In genomic region chrX:153924149-153924861, GRCh38 we compare ENCODE assay signal across 9 cellular contexts. TPM values are rescaled to one million over a fixed set of nuclear protein-coding genes. Genes with fewer than 3 reads are reported as not detected.
DNase-seq lines count a peak whose midpoint lies in the region; ATAC-seq and TF ChIP-seq lines count a peak whose summit lies in the region.
"Had no signal": no experiment of that assay in that cellular context is flagged by ENCODE, and none has a peak within 500 bp of the region (broad histone marks: within the 10 kb centered on the region; RNA-seq: fewer than 3 reads in every experiment).

No MANE protein-coding gene starts in this region.

- no peaks in the 10 kb centered on the region for H3K9me3 ChIP-seq in thoracic aorta

- DNase-seq in stimulated activated CD4-positive, alpha-beta T cell treated with anti-CD3 and anti-CD28 coated beads, Interleukin-4, amount 100 ng/mL, for 1 hour = peak; percentile 33
- DNase-seq in stimulated activated CD4-positive, alpha-beta T cell treated with anti-CD3 and anti-CD28 coated beads, Interleukin-12 subunit alpha, Interleukin-12 subunit beta, amount 100 ng/mL, for 4 hours = no peak
- peak; percentile 62 for DNase-seq in NAMALWA (ENCODE audit: low spot score)
- DNase-seq in activated CD8-positive, alpha-beta T cell treated with anti-CD3 and anti-CD28 coated beads for 36 hours = peak; percentile 61
- peak in 30 of 42 donors; percentile 17 to 78 (median 56) for DNase-seq in head of caudate nucleus
- no peak for DNase-seq in thoracic aorta (ENCODE audit: low spot score)
- no peak for DNase-seq in Calu3

- POLR2A ChIA-PET in activated CD8-positive, alpha-beta T cell treated with anti-CD3 and anti-CD28 coated beads for 36 hours (lab: Charles Lee) = interaction anchor here (0.8 to 9.8 kb wide), 10 partner anchors 10 to 130 kb away, joined by 3 to 130 read pairs (median 10); partner anchors contain the start of genes HCFC1, IDH3G, IRAK1 and NAA10

- no TSS peak for BruUV-seq in Calu3 (replicated peaks; lab: Mats Ljungman, UMichigan)

- H3K36me3 ChIP-seq in thoracic aorta = no peaks in the 10 kb centered on the region

- peaks cover 0 to 10% of the 10 kb centered on the region in 2 donors for H3K4me1 ChIP-seq in thoracic aorta (ENCODE audit: control insufficient read depth in 1 of 2, low read depth in 2 of 2)

- peaks cover 43% of the 10 kb centered on the region for H3K36me3 Mint-ChIP-seq in activated CD8-positive, alpha-beta T cell treated with anti-CD3 and anti-CD28 coated beads for 36 hours (ENCODE audit: low read depth)
- H3K36me3 Mint-ChIP-seq in Calu3 (ENCODE audit: insufficient read depth, unreplicated experiment) = peaks cover 24% of the 10 kb centered on the region

- peak overlapping the region; percentile 35 for H3K4me3 ChIP-seq in thoracic aorta

- H3K4me3 Mint-ChIP-seq in activated CD8-positive, alpha-beta T cell treated with anti-CD3 and anti-CD28 coated beads for 36 hours = peak overlapping the region; percentile 90
- H3K4me3 Mint-ChIP-seq in Calu3 (ENCODE audit: low read depth, unreplicated experiment) = no peak overlapping the region

- TF ChIP-seq CTCF in activated CD8-positive, alpha-beta T cell treated with anti-CD3 and anti-CD28 coated beads for 36 hours (IDR thresholded peaks at IDR 0.05) = no peak
- TF ChIP-seq CTCF in thoracic aorta (IDR thresholded peaks at IDR 0.05) (no peak), Calu3 (IDR thresholded peaks at IDR 0.05; ENCODE audit: unreplicated experiment) (no peak)

- H3K4me1 Mint-ChIP-seq in activated CD8-positive, alpha-beta T cell treated with anti-CD3 and anti-CD28 coated beads for 36 hours (ENCODE audit: low read depth) = peaks cover 18% of the 10 kb centered on the region
- H3K4me1 Mint-ChIP-seq in Calu3 (ENCODE audit: low read depth, unreplicated experiment) = peaks cover 8% of the 10 kb centered on the region

- CTCF ChIA-PET in activated CD8-positive, alpha-beta T cell treated with anti-CD3 and anti-CD28 coated beads for 36 hours (lab: Charles Lee) = interaction anchor here (0.7 to 11.9 kb wide), 11 partner anchors 11 to 160 kb away, joined by 3 to 136 read pairs (median 4); partner anchors contain the start of genes IRAK1, PLXNB3 and RENBP
- CTCF ChIA-PET in Calu3 (lab: Charles Lee) = interaction anchor here (0.6 to 2.5 kb wide), 2 partner anchors 9 to 24 kb away, joined by 3 to 12 read pairs; no protein-coding TSS in a partner anchor

- no peaks in the 10 kb centered on the region for H3K27me3 Mint-ChIP-seq in activated CD8-positive, alpha-beta T cell treated with anti-CD3 and anti-CD28 coated beads for 36 hours
- H3K27me3 Mint-ChIP-seq in Calu3 (ENCODE audit: unreplicated experiment) = peaks cover 33% of the 10 kb centered on the region

- intact Hi-C loops in activated CD8-positive, alpha-beta T cell treated with anti-CD3 and anti-CD28 coated beads for 36 hours (cut with micrococcal nuclease) = loop anchor here (10.0 kb wide), 1 partner anchor 160 kb away; the partner anchor contains the start of gene PLXNB3
- intact Hi-C loops in head of caudate nucleus (cut with DNase I) (no loop called here), Calu3 (cut with micrococcal nuclease; ENCODE audit: unreplicated experiment) (no loop called here)

- H3K27me3 ChIP-seq in thoracic aorta (replicated peaks; ENCODE audit: insufficient read depth) = no peaks in the 10 kb centered on the region

- no peak for ATAC-seq in activated CD8-positive, alpha-beta T cell treated with anti-CD3 and anti-CD28 coated beads for 36 hours
- no peak for ATAC-seq in thoracic aorta (ENCODE audit: insufficient number of reproducible peaks, low FRiP score, low read depth)
- no peak for ATAC-seq in HG02840 (IDR thresholded peaks at IDR 0.05; ENCODE audit: low FRiP score, unreplicated experiment)

- H3K27ac ChIP-seq in thoracic aorta = no peak overlapping the region

- no peaks in the 10 kb centered on the region for H3K9me3 Mint-ChIP-seq in activated CD8-positive, alpha-beta T cell treated with anti-CD3 and anti-CD28 coated beads for 36 hours
- no peaks in the 10 kb centered on the region for H3K9me3 Mint-ChIP-seq in Calu3 (ENCODE audit: low read depth, unreplicated experiment)

- H3K27ac Mint-ChIP-seq in activated CD8-positive, alpha-beta T cell treated with anti-CD3 and anti-CD28 coated beads for 36 hours = peak overlapping the region; percentile 97
- no peak overlapping the region for H3K27ac Mint-ChIP-seq in Calu3 (ENCODE audit: unreplicated experiment)

RNA-seq across cellular contexts. Expression of gene ARHGAP4, which starts 1.8 kb away (rescaled TPM):
- 100 to 1,000 TPM; 128 to 130 TPM for total RNA-seq in activated CD8-positive, alpha-beta T cell treated with anti-CD3 and anti-CD28 coated beads for 36 hours
- 10 to 100 TPM; 31.7 to 92.1 TPM for total RNA-seq in thoracic aorta
- 2.6 and 3.8 TPM in 2 replicates for total RNA-seq in Calu3 (2022)

RNA-seq across cellular contexts. Expression of gene NAA10, which starts 10.5 kb away (rescaled TPM):
- 100 to 1,000 TPM; 123 to 136 TPM for total RNA-seq in activated CD8-positive, alpha-beta T cell treated with anti-CD3 and anti-CD28 coated beads for 36 hours
- 10 to 100 TPM; 60.1 to 66.4 TPM for total RNA-seq in thoracic aorta
- total RNA-seq in Calu3 (2022) = 132 and 139 TPM in 2 replicates

RNA-seq across cellular contexts. Expression of gene AVPR2, which starts 19.8 kb away (rescaled TPM):
- total RNA-seq in activated CD8-positive, alpha-beta T cell treated with anti-CD3 and anti-CD28 coated beads for 36 hours = not detected
- total RNA-seq in thoracic aorta = not detected
- total RNA-seq in Calu3 (2022) = not detected in 2 replicates
- total RNA-seq: temporal lobe had no signal

RNA-seq across cellular contexts. Expression of gene RENBP, which starts 20.1 kb away (rescaled TPM):
- total RNA-seq in activated CD8-positive, alpha-beta T cell treated with anti-CD3 and anti-CD28 coated beads for 36 hours = 10 to 100 TPM; 14.3 to 15.8 TPM
- total RNA-seq in thoracic aorta = 10 to 100 TPM; 11.2 to 21.4 TPM
- 0.80 and 1.6 TPM in 2 replicates for total RNA-seq in Calu3 (2022)

RNA-seq across cellular contexts. Expression of gene L1CAM, which starts 38.3 kb away (rescaled TPM):
- 1 to 10 TPM; 2.1 to 2.2 TPM for total RNA-seq in activated CD8-positive, alpha-beta T cell treated with anti-CD3 and anti-CD28 coated beads for 36 hours
- total RNA-seq in thoracic aorta (10 to 100 TPM in 1 of 2 donors, 1 to 10 TPM in 1; 1.1 to 18.3 TPM), Calu3 (2022) (14.2 and 16.1 TPM in 2 replicates)

Comparison
In these comparisons a context has a peak if more than half of its experiments do, and no peak if none do; other contexts are left out.
1. DNase-seq: peak in stimulated activated CD4-positive, alpha-beta T cell treated with anti-CD3 and anti-CD28 coated beads, Interleukin-4, amount 100 ng/mL, for 1 hour (single experiment), NAMALWA (single experiment), activated CD8-positive, alpha-beta T cell treated with anti-CD3 and anti-CD28 coated beads for 36 hours (single experiment) and head of caudate nucleus (30 of 42); none in stimulated activated CD4-positive, alpha-beta T cell treated with anti-CD3 and anti-CD28 coated beads, Interleukin-12 subunit alpha, Interleukin-12 subunit beta, amount 100 ng/mL, for 4 hours (single experiment), thoracic aorta (single experiment) and Calu3 (single experiment).